ENCODE assay signal across 1 cellular context in the genomic region with DNA sequence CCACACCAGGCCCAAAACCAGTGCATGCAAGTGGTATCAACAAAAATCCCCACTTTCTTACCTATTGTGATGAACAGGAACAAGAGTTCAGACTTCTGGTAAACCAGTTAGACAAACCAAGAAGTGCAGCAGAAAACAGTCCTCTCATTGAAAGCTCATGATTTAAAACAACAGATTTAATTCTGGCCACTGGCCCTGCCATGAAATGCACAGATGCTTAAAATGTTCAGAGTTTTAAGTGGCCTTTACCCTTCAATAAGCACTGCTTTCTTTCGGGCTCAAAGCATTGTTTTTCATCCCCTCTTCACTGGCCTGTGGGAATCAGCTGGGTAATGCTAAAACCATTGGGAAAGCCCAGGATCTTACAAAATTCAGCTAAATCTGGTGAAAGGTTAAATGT.
TF ChIP-seq lines count a peak whose summit lies in the region.

No MANE protein-coding gene starts in this region.

TF ChIP-seq in HEK293T, 16 proteins besides CTCF, POLR2A, EP300 and RAD21 (continued from another document):
- TF ChIP-seq, protein P1, sequence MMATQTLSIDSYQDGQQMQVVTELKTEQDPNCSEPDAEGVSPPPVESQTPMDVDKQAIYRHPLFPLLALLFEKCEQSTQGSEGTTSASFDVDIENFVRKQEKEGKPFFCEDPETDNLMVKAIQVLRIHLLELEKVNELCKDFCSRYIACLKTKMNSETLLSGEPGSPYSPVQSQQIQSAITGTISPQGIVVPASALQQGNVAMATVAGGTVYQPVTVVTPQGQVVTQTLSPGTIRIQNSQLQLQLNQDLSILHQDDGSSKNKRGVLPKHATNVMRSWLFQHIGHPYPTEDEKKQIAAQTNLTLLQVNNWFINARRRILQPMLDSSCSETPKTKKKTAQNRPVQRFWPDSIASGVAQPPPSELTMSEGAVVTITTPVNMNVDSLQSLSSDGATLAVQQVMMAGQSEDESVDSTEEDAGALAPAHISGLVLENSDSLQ (IDR thresholded peaks at IDR 0.05), result no peak
- no peak for TF ChIP-seq FOXM1 (IDR thresholded peaks at IDR 0.05; ENCODE audit: borderline replicate concordance)
- TF ChIP-seq ZNF384 (IDR thresholded peaks at IDR 0.05), result no peak
- TF ChIP-seq FOXA1 (IDR thresholded peaks at IDR 0.05), result no peak
- no peak for TF ChIP-seq TARDBP (IDR thresholded peaks at IDR 0.05)
- TF ChIP-seq L3MBTL2 (conservative IDR thresholded peaks at IDR 0.05), result no peak
- TF ChIP-seq LEF1 (IDR thresholded peaks at IDR 0.05; ENCODE audit: borderline replicate concordance), result no peak
